8 cellular contexts compared by ENCODE assay signal in genomic region chr7:124152859-124153692, GRCh38.
DNase-seq lines count a peak whose midpoint lies in the region; TF ChIP-seq lines count a peak whose summit lies in the region.

No MANE protein-coding gene starts in this region.

- H3K4me1 ChIP-seq in HAP-1 = no peaks in the 10 kb centered on the region

- H3K36me3 ChIP-seq in HAP-1 (replicated peaks) = no peaks in the 10 kb centered on the region

- H3K4me3 ChIP-seq in HAP-1 = no peak overlapping the region
- H3K4me3 ChIP-seq in fibroblast of mammary gland (ENCODE audit: control insufficient read depth, low read depth, low read length) = no peak overlapping the region
- no peak overlapping the region for H3K4me3 ChIP-seq in skeletal muscle cell (ENCODE audit: low read depth, low read length)

- H3K27me3 ChIP-seq in HAP-1 (ENCODE audit: low read depth) = peaks cover 8% of the 10 kb centered on the region; the same call in 1 of the 2 replicates

- peak; percentile 13 for TF ChIP-seq CTCF in fibroblast of mammary gland (conservative IDR thresholded peaks at IDR 0.05; ENCODE audit: control insufficient read depth, insufficient read depth, low read depth, low read length)

- no peaks in the 10 kb centered on the region for H3K9me3 ChIP-seq in HAP-1

- DNase-seq in GDM1 (lab: John Stamatoyannopoulos, UW) (peak; percentile 8), HAP-1 (ENCODE audit: low spot score in 2 of 2) (peak; percentile 12 to 34), NCI-H82 treated with DMSO at 0.1 percent for 48 hours (lab: John Stamatoyannopoulos, UW; ENCODE audit: unreplicated experiment) (peak; percentile 16), fibroblast of mammary gland (ENCODE audit: low read depth) (peak; percentile 40), skeletal muscle cell (ENCODE audit: low read depth) (peak; percentile 9)
- DNase-seq in activated naive CD4-positive, alpha-beta T cell treated with anti-CD3 and anti-CD28 coated beads, Interleukin-2, amount 50 U/mL, for 16 hours = no peak
- no peak for DNase-seq in activated T-cell treated with anti-CD3 and anti-CD28 coated beads, Interleukin-2, amount 50 U/mL, for 48 hours
- DNase-seq in NK-92 treated with Interleukin-12 subunit alpha and Interleukin-12 subunit beta, amount 100 ng/mL, for 24 hours (lab: John Stamatoyannopoulos, UW) = no peak

- in situ Hi-C loops in HAP-1 (cut with MboI; ENCODE audit: low sequenced_read_pairs) = no loop called here

Comparison
In these comparisons a context has a peak if more than half of its experiments do, and no peak if none do; other contexts are left out.
1. DNase-seq: peak in GDM1 (single experiment), HAP-1 (2 of 2), NCI-H82 treated with DMSO at 0.1 percent for 48 hours (single experiment), fibroblast of mammary gland (single experiment) and skeletal muscle cell (single experiment); none in activated naive CD4-positive, alpha-beta T cell treated with anti-CD3 and anti-CD28 coated beads, Interleukin-2, amount 50 U/mL, for 16 hours (single experiment), activated T-cell treated with anti-CD3 and anti-CD28 coated beads, Interleukin-2, amount 50 U/mL, for 48 hours (0 of 2) and NK-92 treated with Interleukin-12 subunit alpha and Interleukin-12 subunit beta, amount 100 ng/mL, for 24 hours (single experiment).